Comparison of ENCODE assay signal across 28 cellular contexts in the genomic region with DNA sequence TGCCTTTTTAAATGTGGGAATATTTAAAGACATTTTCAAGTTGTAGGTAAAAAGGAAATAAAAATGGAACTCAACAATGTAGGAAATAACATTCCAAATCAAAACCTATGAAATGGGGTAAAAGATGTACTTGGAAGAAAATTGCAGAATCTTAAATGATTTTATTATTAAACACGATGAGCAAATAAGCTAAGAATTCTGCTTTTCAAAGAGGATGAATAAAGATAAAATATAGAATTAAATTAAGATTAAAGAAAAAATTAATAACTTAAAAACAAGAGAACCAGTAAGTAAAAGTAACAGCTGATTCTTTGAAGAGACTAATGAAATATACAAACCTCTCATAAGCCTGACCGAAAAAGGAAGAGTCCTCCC.
"Had no signal": no experiment of that assay in that cellular context is flagged by ENCODE, and none has a peak within 500 bp of the region (broad histone marks: within the 10 kb centered on the region; RNA-seq: fewer than 3 reads in every experiment).

No MANE protein-coding gene starts in this region.

- H3K9me3 Mint-ChIP-seq: natural killer cell treated with Interleukin-12 subunit alpha and Interleukin-12 subunit beta and Interleukin-15 and Interleukin-18, amount 100 ng/mL, for 72 hours; neural progenitor cell; stimulated activated effector memory CD8-positive, alpha-beta T cell treated with anti-CD3 and anti-CD28 coated beads, Interleukin-12 subunit alpha, Interleukin-12 subunit beta, amount 100 ng/mL, for 72 hours; stimulated activated naive B cell treated with anti-CD40 and anti-IgM and Interleukin-4, amounts not matched to agents 10 μg/mL and 1 μg/mL and 100 μg/mL, for 72 hours; stimulated activated naive CD8-positive, alpha-beta T cell treated with anti-CD3 and anti-CD28 coated beads, Interleukin-15, Interleukin-2, amounts not matched to agents 100 ng/mL and 50 ng/mL, for 24 hours had no signal

- H3K27me3 ChIP-seq: neural progenitor cell, ovary, right lobe of liver, sigmoid colon, stomach, thyroid gland, tibial nerve, upper lobe of left lung, vagina had no signal

- H3K27me3 Mint-ChIP-seq: naive thymus-derived CD8-positive, alpha-beta T cell; natural killer cell treated with Interleukin-12 subunit alpha and Interleukin-12 subunit beta and Interleukin-15 and Interleukin-18, amount 100 ng/mL, for 72 hours; progenitor cell of endocrine pancreas; stimulated activated naive B cell treated with anti-CD40 and anti-IgM and Interleukin-4, amounts not matched to agents 10 μg/mL and 1 μg/mL and 100 μg/mL, for 72 hours; stimulated activated naive CD8-positive, alpha-beta T cell treated with anti-CD3 and anti-CD28 coated beads, Interleukin-15, Interleukin-2, amounts not matched to agents 100 ng/mL and 50 ng/mL, for 24 hours had no signal

- H3K4me3 Mint-ChIP-seq: naive thymus-derived CD8-positive, alpha-beta T cell; natural killer cell treated with Interleukin-12 subunit alpha and Interleukin-12 subunit beta and Interleukin-15 and Interleukin-18, amount 100 ng/mL, for 72 hours; neural progenitor cell; stimulated activated effector memory CD8-positive, alpha-beta T cell treated with anti-CD3 and anti-CD28 coated beads, Interleukin-12 subunit alpha, Interleukin-12 subunit beta, amount 100 ng/mL, for 72 hours; stimulated activated naive B cell treated with anti-CD40 and anti-IgM and Interleukin-4, amounts not matched to agents 10 μg/mL and 1 μg/mL and 100 μg/mL, for 72 hours; stimulated activated naive CD8-positive, alpha-beta T cell treated with anti-CD3 and anti-CD28 coated beads, Interleukin-15, Interleukin-2, amounts not matched to agents 100 ng/mL and 50 ng/mL, for 24 hours had no signal

- H3K4me2 ChIP-seq: neural progenitor cell had no signal

- H2AFZ ChIP-seq: neural progenitor cell, parathyroid adenoma had no signal

- H3K27ac ChIP-seq: neural progenitor cell, ovary, parathyroid adenoma, psoas muscle, right lobe of liver, sigmoid colon, stomach, thoracic aorta, thyroid gland, tibial nerve, upper lobe of left lung, vagina had no signal

- H3K36me3 Mint-ChIP-seq: natural killer cell treated with Interleukin-12 subunit alpha and Interleukin-12 subunit beta and Interleukin-15 and Interleukin-18, amount 100 ng/mL, for 72 hours; stimulated activated effector memory CD8-positive, alpha-beta T cell treated with anti-CD3 and anti-CD28 coated beads, Interleukin-12 subunit alpha, Interleukin-12 subunit beta, amount 100 ng/mL, for 72 hours had no signal

- ATAC-seq: naive thymus-derived CD8-positive, alpha-beta T cell; natural killer cell treated with Interleukin-12 subunit alpha and Interleukin-12 subunit beta and Interleukin-15 and Interleukin-18, amount 100 ng/mL, for 72 hours; psoas muscle; right cardiac atrium; right lobe of liver; stimulated activated effector memory CD8-positive, alpha-beta T cell treated with anti-CD3 and anti-CD28 coated beads, Interleukin-12 subunit alpha, Interleukin-12 subunit beta, amount 100 ng/mL, for 72 hours; stimulated activated naive B cell treated with anti-CD40 and anti-IgM and Interleukin-4, amounts not matched to agents 10 μg/mL and 1 μg/mL and 100 μg/mL, for 72 hours had no signal

- H3K4me1 ChIP-seq: parathyroid adenoma, psoas muscle, right lobe of liver, upper lobe of left lung, vagina had no signal

- DNase-seq: naive thymus-derived CD8-positive, alpha-beta T cell; occipital lobe; ovary; posterior cingulate gyrus; psoas muscle; right cardiac atrium; sigmoid colon; small intestine; stimulated activated CD4-positive, alpha-beta T cell treated with anti-CD3 and anti-CD28 coated beads, Interleukin-15, amount 100 ng/mL, for 24 hours; stimulated activated CD4-positive, alpha-beta T cell treated with anti-CD3 and anti-CD28 coated beads, Interleukin-2, amount 100 ng/mL, for 24 hours; stimulated activated CD4-positive, alpha-beta T cell treated with anti-CD3 and anti-CD28 coated beads, Interleukin-2, amount 100 ng/mL, for 48 hours; stimulated activated CD4-positive, alpha-beta T cell treated with anti-CD3 and anti-CD28 coated beads, Interleukin-4, amount 100 ng/mL, for 24 hours; stimulated activated naive B cell treated with anti-CD40 and anti-IgM and Interleukin-4, amounts not matched to agents 10 μg/mL and 1 μg/mL and 100 μg/mL, for 72 hours; stimulated activated naive CD4-positive, alpha-beta T cell treated with Interleukin-2 at 50 U/mL for 16 hours; stomach; thyroid gland; upper lobe of left lung had no signal

- H3K4me3 ChIP-seq: neural progenitor cell, ovary, psoas muscle, right lobe of liver, sigmoid colon, stomach, thoracic aorta, thyroid gland, tibial nerve, upper lobe of left lung, vagina had no signal

- H3K79me2 ChIP-seq: parathyroid adenoma had no signal

- H3K36me3 ChIP-seq: neural progenitor cell, ovary, right lobe of liver, sigmoid colon, thoracic aorta, thyroid gland, upper lobe of left lung, vagina had no signal

- H3K9ac ChIP-seq: neural progenitor cell, parathyroid adenoma had no signal

- H3K9me3 ChIP-seq: ovary, psoas muscle, right lobe of liver, sigmoid colon, stomach, thoracic aorta, thyroid gland, tibial nerve, upper lobe of left lung, vagina had no signal

- FAIRE-seq: small intestine, urothelium cell line had no signal

- H3K27ac Mint-ChIP-seq: naive thymus-derived CD8-positive, alpha-beta T cell; natural killer cell treated with Interleukin-12 subunit alpha and Interleukin-12 subunit beta and Interleukin-15 and Interleukin-18, amount 100 ng/mL, for 72 hours; progenitor cell of endocrine pancreas; stimulated activated effector memory CD8-positive, alpha-beta T cell treated with anti-CD3 and anti-CD28 coated beads, Interleukin-12 subunit alpha, Interleukin-12 subunit beta, amount 100 ng/mL, for 72 hours; stimulated activated naive B cell treated with anti-CD40 and anti-IgM and Interleukin-4, amounts not matched to agents 10 μg/mL and 1 μg/mL and 100 μg/mL, for 72 hours; stimulated activated naive CD8-positive, alpha-beta T cell treated with anti-CD3 and anti-CD28 coated beads, Interleukin-15, Interleukin-2, amounts not matched to agents 100 ng/mL and 50 ng/mL, for 24 hours had no signal
